Comparison of ENCODE assay signal across 23 cellular contexts in genomic region chr19:5335593-5335992, GRCh38.
"Had no signal": no experiment of that assay in that cellular context is flagged by ENCODE, and none has a peak within 500 bp of the region (broad histone marks: within the 10 kb centered on the region; RNA-seq: fewer than 3 reads in every experiment).

No MANE protein-coding gene starts in this region.

- H3K36me3 Mint-ChIP-seq: activated CD4-positive, alpha-beta memory T cell treated with anti-CD3 and anti-CD28 coated beads for 36 hours; activated CD8-positive, alpha-beta memory T cell treated with anti-CD3 and anti-CD28 coated beads, Interleukin-2, amount 10 ng/mL, durations not matched to agents 7 days and 5 days; stimulated activated effector memory CD8-positive, alpha-beta T cell treated with anti-CD3 and anti-CD28 coated beads, Interleukin-12 subunit alpha, Interleukin-12 subunit beta, amount 100 ng/mL, for 72 hours had no signal

- ATAC-seq: activated CD8-positive, alpha-beta memory T cell treated with anti-CD3 and anti-CD28 coated beads, Interleukin-2, amount 10 ng/mL, durations not matched to agents 7 days and 5 days; activated T-helper 17 cell treated with anti-CD3 and anti-CD28 coated beads, Interleukin-2, amount 50 U/mL, for 72 hours; left lobe of liver; sciatic nerve; stimulated activated effector memory CD8-positive, alpha-beta T cell treated with anti-CD3 and anti-CD28 coated beads, Interleukin-12 subunit alpha, Interleukin-12 subunit beta, amount 100 ng/mL, for 72 hours had no signal

- H3K27ac ChIP-seq: brain microvascular endothelial cell, colonic mucosa, neutrophil, parathyroid adenoma, stomach, testis, upper lobe of left lung had no signal

- H3K27me3 ChIP-seq: brain microvascular endothelial cell, testis had no signal

- H3K27ac Mint-ChIP-seq: activated B cell treated with CpG ODN at 0.5 μM for 24 hours; activated CD4-positive, alpha-beta memory T cell treated with anti-CD3 and anti-CD28 coated beads for 36 hours; activated CD8-positive, alpha-beta memory T cell treated with anti-CD3 and anti-CD28 coated beads, Interleukin-2, amount 10 ng/mL, durations not matched to agents 7 days and 5 days; activated T-helper 17 cell treated with anti-CD3 and anti-CD28 coated beads, Interleukin-2, amount 50 U/mL, for 72 hours; stimulated activated effector memory CD8-positive, alpha-beta T cell treated with anti-CD3 and anti-CD28 coated beads, Interleukin-12 subunit alpha, Interleukin-12 subunit beta, amount 100 ng/mL, for 72 hours; T-helper 1 cell treated with Interleukin-12 subunit alpha and Interleukin-12 subunit beta and Interleukin-4 antibody, amounts not matched to agents 30 μg/mL and 1 μg/mL, for 36 hours had no signal

- H3K9ac ChIP-seq: parathyroid adenoma had no signal

- H3K36me3 ChIP-seq: brain microvascular endothelial cell, colonic mucosa, neutrophil, stomach, upper lobe of left lung had no signal

- H3K4me3 Mint-ChIP-seq: activated B cell treated with CpG ODN at 0.5 μM for 24 hours; activated CD4-positive, alpha-beta memory T cell treated with anti-CD3 and anti-CD28 coated beads for 36 hours; activated CD8-positive, alpha-beta memory T cell treated with anti-CD3 and anti-CD28 coated beads, Interleukin-2, amount 10 ng/mL, durations not matched to agents 7 days and 5 days; activated T-helper 17 cell treated with anti-CD3 and anti-CD28 coated beads, Interleukin-2, amount 50 U/mL, for 72 hours; stimulated activated effector memory CD8-positive, alpha-beta T cell treated with anti-CD3 and anti-CD28 coated beads, Interleukin-12 subunit alpha, Interleukin-12 subunit beta, amount 100 ng/mL, for 72 hours; T-helper 1 cell treated with Interleukin-12 subunit alpha and Interleukin-12 subunit beta and Interleukin-4 antibody, amounts not matched to agents 30 μg/mL and 1 μg/mL, for 36 hours had no signal

- H3K9me3 Mint-ChIP-seq: activated B cell treated with CpG ODN at 0.5 μM for 24 hours; activated CD4-positive, alpha-beta memory T cell treated with anti-CD3 and anti-CD28 coated beads for 36 hours; activated T-helper 17 cell treated with anti-CD3 and anti-CD28 coated beads, Interleukin-2, amount 50 U/mL, for 72 hours; stimulated activated effector memory CD8-positive, alpha-beta T cell treated with anti-CD3 and anti-CD28 coated beads, Interleukin-12 subunit alpha, Interleukin-12 subunit beta, amount 100 ng/mL, for 72 hours; T-helper 1 cell treated with Interleukin-12 subunit alpha and Interleukin-12 subunit beta and Interleukin-4 antibody, amounts not matched to agents 30 μg/mL and 1 μg/mL, for 36 hours had no signal

- H3K4me2 ChIP-seq: smooth muscle cell had no signal

- H3K9me3 ChIP-seq: colonic mucosa, neutrophil, stomach, testis, upper lobe of left lung had no signal

- DNase-seq: activated B cell treated with CpG ODN at 0.5 μM for 24 hours; activated CD4-positive, alpha-beta memory T cell treated with anti-CD3 and anti-CD28 coated beads for 36 hours; activated CD4-positive, alpha-beta T cell treated with anti-CD3 and anti-CD28 coated beads for 4 hours; activated CD8-positive, alpha-beta memory T cell treated with anti-CD3 and anti-CD28 coated beads, Interleukin-2, amount 10 ng/mL, durations not matched to agents 7 days and 5 days; activated naive CD4-positive, alpha-beta T cell; activated T-cell treated with anti-CD3 and anti-CD28 coated beads, Interleukin-2, amount 50 U/mL, for 1 hour; brain microvascular endothelial cell; central memory CD4-positive, alpha-beta T cell; colonic mucosa; foreskin melanocyte; stimulated activated CD4-positive, alpha-beta T cell treated with anti-CD3 and anti-CD28 coated beads, Interleukin-4, amount 100 ng/mL, for 24 hours; stomach; testis; upper lobe of left lung had no signal

- H3K4me3 ChIP-seq: colonic mucosa, lung, smooth muscle cell, stomach, testis, upper lobe of left lung had no signal

- H3K4me1 ChIP-seq: colonic mucosa, parathyroid adenoma, testis had no signal
